12 cellular contexts compared by ENCODE assay signal in the genomic region with DNA sequence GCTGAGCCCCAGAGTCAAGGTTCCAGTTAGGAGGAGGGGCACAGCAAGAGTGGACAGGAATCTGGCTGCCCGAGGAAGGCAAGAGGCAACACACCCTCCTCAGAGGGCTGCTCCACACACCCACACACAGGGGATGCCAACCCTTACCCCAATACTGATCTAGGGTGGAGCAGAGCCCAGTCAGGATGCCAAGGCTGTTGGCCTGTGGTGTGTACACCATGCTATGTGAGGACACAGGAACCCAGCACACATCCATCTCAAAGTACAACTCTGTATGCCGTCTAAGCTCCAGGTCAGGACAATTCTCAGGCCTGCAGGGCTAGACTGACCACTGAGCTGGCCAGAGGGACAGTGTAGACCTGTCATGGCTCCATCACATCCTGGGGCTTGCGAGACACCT. TPM values are rescaled to one million over a fixed set of nuclear protein-coding genes. Genes with fewer than 3 reads are reported as not detected.
DNase-seq lines count a peak whose midpoint lies in the region; ATAC-seq lines count a peak whose summit lies in the region.
"Had no signal": no experiment of that assay in that cellular context is flagged by ENCODE, and none has a peak within 500 bp of the region (broad histone marks: within the 10 kb centered on the region; RNA-seq: fewer than 3 reads in every experiment).

No MANE protein-coding gene starts in this region.

- H3K27me3 ChIP-seq in MG63 (no peaks in the 10 kb centered on the region), duodenal mucosa (ENCODE audit: control insufficient read depth in 1 of 2, insufficient read depth in 2 of 2, low read length in 2 of 2) (no peaks in the 10 kb centered on the region)
- H3K27me3 ChIP-seq: BE2C had no signal

- H3K36me3 ChIP-seq in MG63 (peaks cover 5% of the 10 kb centered on the region), duodenal mucosa (ENCODE audit: control insufficient read depth in 1 of 2, insufficient read depth in 2 of 2, low read length in 2 of 2) (peaks cover 0 to 3% of the 10 kb centered on the region in 2 donors)
- H3K36me3 ChIP-seq: BE2C had no signal

- peak; percentile 58 for DNase-seq in MG63
- peak; percentile 22 for DNase-seq in pons (ENCODE audit: low spot score)
- no peak for DNase-seq in NCI-H2171 (lab: John Stamatoyannopoulos, UW)
- DNase-seq: activated naive CD4-positive, alpha-beta T cell treated with anti-CD3 and anti-CD28 coated beads, Interleukin-2, amount 10 ng/mL, durations not matched to agents 7 days and 5 days; BE2C; NCI-H1092; NCI-H345; stimulated activated naive CD8-positive, alpha-beta T cell treated with anti-CD3 and anti-CD28 coated beads, Interleukin-15, amount 100 ng/mL, for 72 hours had no signal

- H3K9ac ChIP-seq in duodenal mucosa (ENCODE audit: low read depth in 1 of 2, low read length in 2 of 2), result no peak overlapping the region

- ATAC-seq in GM21515 (IDR thresholded peaks at IDR 0.05; ENCODE audit: unreplicated experiment), result no peak
- no peak for ATAC-seq in GM21423 (IDR thresholded peaks at IDR 0.05; ENCODE audit: unreplicated experiment)
- ATAC-seq: stimulated activated naive CD8-positive, alpha-beta T cell treated with anti-CD3 and anti-CD28 coated beads, Interleukin-15, amount 100 ng/mL, for 72 hours had no signal

- H3K9me3 ChIP-seq in MG63 (no peaks in the 10 kb centered on the region), duodenal mucosa (ENCODE audit: control insufficient read depth in 1 of 2, low read length in 2 of 2) (no peaks in the 10 kb centered on the region)
- H3K9me3 ChIP-seq: BE2C had no signal

- no peak overlapping the region for H3K4me3 ChIP-seq in MG63
- H3K4me3 ChIP-seq in duodenal mucosa (ENCODE audit: low read depth in 1 of 2, low read length in 2 of 2), result peak overlapping the region; percentile 18 to 78

- peaks cover 30 to 33% of the 10 kb centered on the region in 2 donors for H3K4me1 ChIP-seq in duodenal mucosa (ENCODE audit: control insufficient read depth in 1 of 2, insufficient read depth in 2 of 2, low read length in 2 of 2)

- H3K27ac ChIP-seq in duodenal mucosa (ENCODE audit: low read depth, low read length), result no peak overlapping the region

RNA-seq across cellular contexts. Expression of a gene that starts 2.6 kb away (rescaled TPM):
- 36.9 and 53.8 TPM in 2 replicates for total RNA-seq in MG63 (2014; rRNA removed; shearing (Covaris generic); ENCODE audit: low replicate concordance)

RNA-seq across cellular contexts. Expression of a gene that starts 27.2 kb away (rescaled TPM):
- 0.27 TPM in 1 of 2 replicates, not detected in the other for total RNA-seq in MG63 (2014; rRNA removed; shearing (Covaris generic); ENCODE audit: low replicate concordance)
- total RNA-seq: skeletal muscle tissue had no signal

RNA-seq across cellular contexts. Expression of a gene that starts 37.1 kb away (rescaled TPM):
- total RNA-seq in MG63 (2014; rRNA removed; shearing (Covaris generic); ENCODE audit: low replicate concordance), result 5.3 and 6.2 TPM in 2 replicates

RNA-seq across cellular contexts. Expression of a gene that starts 38.7 kb away (rescaled TPM):
- not detected in 2 replicates for total RNA-seq in MG63 (2014; rRNA removed; shearing (Covaris generic); ENCODE audit: low replicate concordance)

RNA-seq across cellular contexts. Expression of a gene that starts 56.0 kb away (rescaled TPM):
- 8.6 and 16.4 TPM in 2 replicates for total RNA-seq in MG63 (2014; rRNA removed; shearing (Covaris generic); ENCODE audit: low replicate concordance)
